Comparison of ENCODE assay signal across 17 cellular contexts in genomic region chr16:2704983-2705275, GRCh38. TPM values are rescaled to one million over a fixed set of nuclear protein-coding genes. Genes with fewer than 3 reads are reported as not detected.
DNase-seq lines count a peak whose midpoint lies in the region; ATAC-seq and TF ChIP-seq lines count a peak whose summit lies in the region.
"Had no signal": no experiment of that assay in that cellular context is flagged by ENCODE, and none has a peak within 500 bp of the region (broad histone marks: within the 10 kb centered on the region; RNA-seq: fewer than 3 reads in every experiment).

No MANE protein-coding gene starts in this region.

- H3K79me2 ChIP-seq in osteoblast (ENCODE audit: insufficient read depth, low read length), result peaks cover 43% of the 10 kb centered on the region

- H3K27me3 ChIP-seq in right cardiac atrium (ENCODE audit: control insufficient read depth, insufficient read depth) (no peaks in the 10 kb centered on the region), osteoblast (ENCODE audit: insufficient read depth, low read length) (no peaks in the 10 kb centered on the region)
- H3K27me3 ChIP-seq in BLaER1 treated with 17β-estradiol and CSF1 and Interleukin-3, amounts not matched to agents 10 nM and 100 nM, result peaks cover 0 to 18% (median 0%) of the 10 kb centered on the region in 11 experiments; a peak in 2 of 22 replicates

- intact Hi-C loops in right cardiac atrium (cut with DNase I), result no loop called here
- intact Hi-C loops in left ventricle myocardium superior (cut with micrococcal nuclease), result no loop called here

- H3K9me3 ChIP-seq in right cardiac atrium (ENCODE audit: control insufficient read depth, low read length) (no peaks in the 10 kb centered on the region), osteoblast (ENCODE audit: low read depth, low read length) (no peaks in the 10 kb centered on the region)
- no peaks in the 10 kb centered on the region for H3K9me3 ChIP-seq in BLaER1 treated with 17β-estradiol and CSF1 and Interleukin-3, amounts not matched to agents 10 nM and 100 nM (replicated peaks in 1 of 11)

- H2AFZ ChIP-seq in osteoblast (ENCODE audit: low read length), result no peak overlapping the region
- H2AFZ ChIP-seq: GM23338 had no signal

- H3K9me3 Mint-ChIP-seq in chondrocyte (ENCODE audit: low read depth), result no peaks in the 10 kb centered on the region
- H3K9me3 Mint-ChIP-seq: CD14-positive monocyte; CD4-positive, alpha-beta T cell; CD8-positive, alpha-beta memory T cell; GM23338; H9 had no signal

- H3K4me3 ChIP-seq in right cardiac atrium (ENCODE audit: low read length) (no peak overlapping the region), osteoblast (ENCODE audit: insufficient read depth, low read length) (no peak overlapping the region)
- H3K4me3 ChIP-seq in BLaER1 treated with 17β-estradiol and CSF1 and Interleukin-3, amounts not matched to agents 10 nM and 100 nM, result no peak overlapping the region
- H3K4me3 ChIP-seq: GM12878, GM23338 had no signal

- no peak for ATAC-seq in right cardiac atrium
- no peak for ATAC-seq in left ventricle myocardium superior
- ATAC-seq in GM21360 (IDR thresholded peaks at IDR 0.05; ENCODE audit: unreplicated experiment), result no peak
- ATAC-seq: GM12878, GM23338, HCT116 had no signal

- H3K4me2 ChIP-seq in BLaER1 treated with 17β-estradiol and CSF1 and Interleukin-3, amounts not matched to agents 10 nM and 100 nM, result peak overlapping the region in 6 of 11 experiments; percentile 90 to 100 (median 98); a peak in 7 of 22 replicates
- no peak overlapping the region for H3K4me2 ChIP-seq in osteoblast (ENCODE audit: insufficient read depth, low read length)
- H3K4me2 ChIP-seq: GM23338 had no signal

- peaks cover 6% of the 10 kb centered on the region for H3K36me3 Mint-ChIP-seq in chondrocyte (ENCODE audit: low read depth)

- no peak overlapping the region for H3K27ac Mint-ChIP-seq in chondrocyte (ENCODE audit: unreplicated experiment)
- H3K27ac Mint-ChIP-seq: CD14-positive monocyte; CD4-positive, alpha-beta T cell; CD8-positive, alpha-beta memory T cell; GM23338; H9 had no signal

- H4K20me1 ChIP-seq in BLaER1 treated with 17β-estradiol and CSF1 and Interleukin-3, amounts not matched to agents 10 nM and 100 nM, result peaks cover 95 to 100% (median 98%) of the 10 kb centered on the region in 11 experiments
- peaks cover 26% of the 10 kb centered on the region for H4K20me1 ChIP-seq in osteoblast (ENCODE audit: insufficient read depth, low read length)

- 91% methylated on average over 14 of the region's 14 CpGs for WGBS in right cardiac atrium

- no peak overlapping the region; a peak in 1 of 22 replicates for H3K9ac ChIP-seq in BLaER1 treated with 17β-estradiol and CSF1 and Interleukin-3, amounts not matched to agents 10 nM and 100 nM

- TF ChIP-seq CTCF in osteoblast (IDR thresholded peaks at IDR 0.05; ENCODE audit: extremely low read depth, low read depth, low read length), result no peak
- no peak for TF ChIP-seq CTCF in chondrocyte (IDR thresholded peaks at IDR 0.05)

- no peaks in the 10 kb centered on the region for H3K4me1 Mint-ChIP-seq in chondrocyte (ENCODE audit: low read depth)
- H3K4me1 Mint-ChIP-seq: CD14-positive monocyte; CD8-positive, alpha-beta memory T cell; GM23338; H9 had no signal

- no peaks in the 10 kb centered on the region for H3K27me3 Mint-ChIP-seq in chondrocyte (ENCODE audit: low read depth)
- H3K27me3 Mint-ChIP-seq: CD4-positive, alpha-beta T cell; CD8-positive, alpha-beta memory T cell had no signal

- peaks cover 65 to 100% (median 90%) of the 10 kb centered on the region in 11 experiments for H3K36me3 ChIP-seq in BLaER1 treated with 17β-estradiol and CSF1 and Interleukin-3, amounts not matched to agents 10 nM and 100 nM
- H3K36me3 ChIP-seq in osteoblast (ENCODE audit: insufficient read depth, low read length), result peaks cover 43% of the 10 kb centered on the region

- H3K27ac ChIP-seq in right cardiac atrium (ENCODE audit: low read length) (no peak overlapping the region), osteoblast (ENCODE audit: low read depth, low read length) (no peak overlapping the region)
- no peak overlapping the region for H3K27ac ChIP-seq in BLaER1 treated with 17β-estradiol and CSF1 and Interleukin-3, amounts not matched to agents 10 nM and 100 nM

- no peak overlapping the region for H3K4me3 Mint-ChIP-seq in chondrocyte (ENCODE audit: unreplicated experiment)
- H3K4me3 Mint-ChIP-seq: CD14-positive monocyte; CD4-positive, alpha-beta T cell; CD8-positive, alpha-beta memory T cell; GM23338; H9 had no signal

- H3K4me1 ChIP-seq in right cardiac atrium (ENCODE audit: control insufficient read depth, insufficient read depth, low read length) (no peaks in the 10 kb centered on the region), osteoblast (ENCODE audit: insufficient read depth, low read length) (no peaks in the 10 kb centered on the region)
- peaks cover 30 to 80% (median 63%) of the 10 kb centered on the region in 10 experiments for H3K4me1 ChIP-seq in BLaER1 treated with 17β-estradiol and CSF1 and Interleukin-3, amounts not matched to agents 10 nM and 100 nM

- DNase-seq in right cardiac atrium (peak in 2 of 3 donors; percentile 33 to 37), left ventricle myocardium superior (no peak), osteoblast (ENCODE audit: insufficient read length, low spot score, missing footprints) (peak; percentile 48), chondrocyte (ENCODE audit: low spot score) (no peak)
- DNase-seq: CD4-positive, alpha-beta T cell; CD8-positive, alpha-beta memory T cell; DMS 273 treated with DMSO at 0.1 percent for 48 hours; DMS79; EL; GDM1; H9 had no signal

RNA-seq across cellular contexts. Expression of gene PRSS27, which starts 15.1 kb away (rescaled TPM):
- under 1 TPM; 0.32 to 0.64 (median 0.37) TPM for total RNA-seq in right cardiac atrium
- polyA plus RNA-seq in right cardiac atrium, result 0.25 TPM
- total RNA-seq in left ventricle myocardium superior, result 0.12 TPM
- 1.5 and 2.5 TPM in 2 replicates for total RNA-seq in osteoblast
- 2.8 to 4.3 TPM (median 3.1 TPM) in 3 replicates for total RNA-seq in chondrocyte
- polyA plus RNA-seq: CD14-positive monocyte; CD8-positive, alpha-beta memory T cell had no signal

RNA-seq across cellular contexts. Expression of gene KCTD5, which starts 22.6 kb away (rescaled TPM):
- total RNA-seq in right cardiac atrium (10 to 100 TPM; 10.6 to 13.7 (median 12.0) TPM), left ventricle myocardium superior (10.4 TPM), osteoblast (19.2 and 21.7 TPM in 2 replicates), chondrocyte (27.3 to 29.7 TPM (median 27.4 TPM) in 3 replicates)
- 11.1 TPM for polyA plus RNA-seq in right cardiac atrium

RNA-seq across cellular contexts. Expression of gene SRRM2, which starts 47.5 kb away (rescaled TPM):
- total RNA-seq in right cardiac atrium (100 to 1,000 TPM; 299 to 352 (median 320) TPM), left ventricle myocardium superior (292 TPM), osteoblast (56.8 and 62.2 TPM in 2 replicates), chondrocyte (363 to 615 TPM (median 378 TPM) in 3 replicates)
- polyA plus RNA-seq in right cardiac atrium, result 402 TPM

Comparison
In these comparisons a context has a peak if more than half of its experiments do, and no peak if none do; other contexts are left out.
1. DNase-seq: peak in right cardiac atrium (2 of 3) and osteoblast (single experiment); none in left ventricle myocardium superior (single experiment) and chondrocyte (single experiment).